In genomic region chr19:801861-802496, GRCh38 we compare ENCODE assay signal across 7 cellular contexts.
DNase-seq lines count a peak whose midpoint lies in the region; ATAC-seq and TF ChIP-seq lines count a peak whose summit lies in the region.

No MANE protein-coding gene starts in this region.

- in situ Hi-C loops in astrocyte of the spinal cord (cut with HindIII; ENCODE audit: low sequenced_read_pairs), result no loop called here

- peaks cover 63% of the 10 kb centered on the region for H3K4me1 Mint-ChIP-seq in stimulated activated naive CD8-positive, alpha-beta T cell treated with anti-CD3 and anti-CD28 coated beads, Interleukin-15, amount 100 ng/mL, for 72 hours

- H3K27ac Mint-ChIP-seq in stimulated activated naive CD8-positive, alpha-beta T cell treated with anti-CD3 and anti-CD28 coated beads, Interleukin-15, amount 100 ng/mL, for 72 hours, result peak overlapping the region; percentile 46 to 99

- H3K9me3 ChIP-seq in HUES6 (ENCODE audit: control insufficient read depth, insufficient read depth, low read depth, low read length), result no peaks in the 10 kb centered on the region

- H3K9ac ChIP-seq in HUES6 (ENCODE audit: low read length), result peak overlapping the region; percentile 40

- ATAC-seq in stimulated activated naive CD8-positive, alpha-beta T cell treated with anti-CD3 and anti-CD28 coated beads, Interleukin-15, amount 100 ng/mL, for 72 hours, result no peak
- ATAC-seq in GM21390 (IDR thresholded peaks at IDR 0.05; ENCODE audit: unreplicated experiment), result no peak

- H3K4me1 ChIP-seq in HUES6 (ENCODE audit: control insufficient read depth, insufficient read depth, low read length), result peaks cover 31% of the 10 kb centered on the region

- peak overlapping the region; percentile 84 to 91 for H3K4me3 Mint-ChIP-seq in stimulated activated naive CD8-positive, alpha-beta T cell treated with anti-CD3 and anti-CD28 coated beads, Interleukin-15, amount 100 ng/mL, for 72 hours

- no peaks in the 10 kb centered on the region for H3K27me3 Mint-ChIP-seq in stimulated activated naive CD8-positive, alpha-beta T cell treated with anti-CD3 and anti-CD28 coated beads, Interleukin-15, amount 100 ng/mL, for 72 hours

- TF ChIP-seq CTCF in astrocyte of the spinal cord (IDR thresholded peaks at IDR 0.05; ENCODE audit: low read depth, low read length), result no peak

- DNase-seq in astrocyte of the spinal cord (ENCODE audit: low read depth, low spot score), result peak; percentile 50
- peak; percentile 54 for DNase-seq in islet precursor cell
- DNase-seq in stimulated activated naive CD8-positive, alpha-beta T cell treated with anti-CD3 and anti-CD28 coated beads, Interleukin-15, amount 100 ng/mL, for 72 hours, result no peak
- DNase-seq in AML-193 (lab: John Stamatoyannopoulos, UW), result no peak
- no peak for DNase-seq in NCI-H526 treated with DMSO at 0.1 percent for 48 hours (lab: John Stamatoyannopoulos, UW)

- no peak overlapping the region for H3K27ac ChIP-seq in HUES6 (ENCODE audit: low read depth, low read length)

- peaks cover 87% of the 10 kb centered on the region for H3K36me3 ChIP-seq in HUES6 (ENCODE audit: control insufficient read depth, insufficient read depth, low read length)

- H3K9me3 Mint-ChIP-seq in stimulated activated naive CD8-positive, alpha-beta T cell treated with anti-CD3 and anti-CD28 coated beads, Interleukin-15, amount 100 ng/mL, for 72 hours, result no peaks in the 10 kb centered on the region

- no peak overlapping the region for H3K4me3 ChIP-seq in HUES6 (ENCODE audit: low read depth, low read length)
- H3K4me3 ChIP-seq in astrocyte of the spinal cord (ENCODE audit: low read depth, low read length), result peak overlapping the region; percentile 4

- no peaks in the 10 kb centered on the region for H3K27me3 ChIP-seq in HUES6 (ENCODE audit: control insufficient read depth, insufficient read depth, low read length)

Comparison
In these comparisons a context has a peak if more than half of its experiments do, and no peak if none do; other contexts are left out.
1. DNase-seq: peak in astrocyte of the spinal cord (single experiment) and islet precursor cell (single experiment); none in stimulated activated naive CD8-positive, alpha-beta T cell treated with anti-CD3 and anti-CD28 coated beads, Interleukin-15, amount 100 ng/mL, for 72 hours (0 of 2), AML-193 (0 of 2) and NCI-H526 treated with DMSO at 0.1 percent for 48 hours (single experiment).